ENCODE assay signal across 1 cellular context in the genomic region with DNA sequence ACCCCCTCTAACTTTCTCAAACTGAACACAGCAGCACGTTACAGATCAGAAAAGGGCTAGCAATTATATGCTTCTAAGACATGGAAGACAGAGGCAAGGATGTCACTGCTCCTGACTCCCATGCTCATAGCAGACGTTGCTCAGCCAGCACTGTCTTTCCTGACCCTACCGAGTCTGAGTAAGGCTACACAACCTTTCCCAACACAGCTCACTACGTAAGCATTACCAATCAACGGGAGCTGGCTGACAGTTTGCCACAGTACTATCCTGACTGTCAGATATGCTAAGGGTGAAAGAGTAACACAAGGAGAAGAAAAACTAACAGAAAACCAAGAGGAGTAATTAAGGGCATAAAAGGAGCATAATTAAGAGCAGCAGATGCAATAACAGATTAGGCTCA.
TF ChIP-seq lines count a peak whose summit lies in the region.

No MANE protein-coding gene starts in this region.

TF ChIP-seq in GM12878, 131 proteins besides CTCF, POLR2A, EP300 and RAD21 (continued from another document):
- TF ChIP-seq PRDM15 (CRISPR knock-in tag; IDR thresholded peaks at IDR 0.05): no peak
- TF ChIP-seq SMARCA5 (IDR thresholded peaks at IDR 0.05): no peak
- TF ChIP-seq YBX1 (IDR thresholded peaks at IDR 0.05): no peak
- no peak for TF ChIP-seq FOXM1 (IDR thresholded peaks at IDR 0.05; ENCODE audit: low read depth, low read length)
- no peak for TF ChIP-seq NFXL1 (IDR thresholded peaks at IDR 0.05; ENCODE audit: borderline replicate concordance)
- TF ChIP-seq TARDBP (IDR thresholded peaks at IDR 0.05; ENCODE audit: borderline replicate concordance): no peak
- TF ChIP-seq BRCA1 (IDR thresholded peaks at IDR 0.05; ENCODE audit: low read depth, low read length): no peak
- no peak for TF ChIP-seq SMAD1 (IDR thresholded peaks at IDR 0.05; ENCODE audit: low read depth, partially characterized antibody)
